In genomic region chr17:27760069-27760885, GRCh38 we compare ENCODE assay signal across 8 cellular contexts. TPM values are rescaled to one million over a fixed set of nuclear protein-coding genes. Genes with fewer than 3 reads are reported as not detected.
A peak's percentile ranks its signal among the peaks of the same experiment; 100 is the strongest.
DNase-seq lines count a peak whose midpoint lies in the region; ATAC-seq and TF ChIP-seq lines count a peak whose summit lies in the region.

No MANE protein-coding gene starts in this region.

- H3K9me3 Mint-ChIP-seq in MCF 10A (ENCODE audit: unreplicated experiment): no peaks in the 10 kb centered on the region

- no peak overlapping the region for H3K27ac Mint-ChIP-seq in MCF 10A (ENCODE audit: low read depth, unreplicated experiment)

- no peak overlapping the region for H3K4me3 Mint-ChIP-seq in MCF 10A (ENCODE audit: unreplicated experiment)

- H3K4me3 ChIP-seq in LNCaP clone FGC (ENCODE audit: low read depth, low read length): no peak overlapping the region
- H3K4me3 ChIP-seq in WI38 (ENCODE audit: low read depth, low read length): no peak overlapping the region

- no peaks in the 10 kb centered on the region for H3K36me3 Mint-ChIP-seq in MCF 10A (ENCODE audit: insufficient read depth, unreplicated experiment)

- intact Hi-C loops in MCF 10A (cut with micrococcal nuclease): loop anchor here (1.0 kb wide), 1 partner anchor 120 kb away; no protein-coding TSS in a partner anchor

- peaks cover 11% of the 10 kb centered on the region for H3K27me3 Mint-ChIP-seq in MCF 10A (ENCODE audit: insufficient read depth, unreplicated experiment)

- no TSS peak for BruUV-seq in MCF 10A (replicated peaks; lab: Mats Ljungman, UMichigan)

- no peaks in the 10 kb centered on the region for H3K4me1 Mint-ChIP-seq in MCF 10A (ENCODE audit: insufficient read depth, unreplicated experiment)

- POLR2A ChIA-PET in GM10248 (lab: Yijun Ruan, JAX): no interaction called here
- POLR2A ChIA-PET in MCF 10A (lab: Yijun Ruan, JAX): interaction anchor here (0.8 kb wide), 1 partner anchor 120 kb away, joined by 5 read pairs; no protein-coding TSS in a partner anchor

- CTCF ChIA-PET in GM10248 (lab: Yijun Ruan, JAX) (interaction anchor here (0.8 to 11.3 kb wide), 28 partner anchors 9 to 491 kb away, joined by 3 to 287 read pairs (median 5); partner anchors contain the start of gene LYRM9), MCF 10A (lab: Yijun Ruan, JAX) (interaction anchor here (0.6 to 13.9 kb wide), 34 partner anchors 9 to 460 kb away, joined by 3 to 377 read pairs (median 4); partner anchors contain the start of genes LYRM9, NLK and NOS2)

- peak; percentile 94 for TF ChIP-seq CTCF in GM10248 (IDR thresholded peaks at IDR 0.05; ENCODE audit: control extremely low read depth, extremely low read depth, low read depth, missing control alignments)
- TF ChIP-seq CTCF in LNCaP clone FGC (IDR thresholded peaks at IDR 0.05; ENCODE audit: control insufficient read depth, extremely low read depth, insufficient read depth): peak; percentile 75
- TF ChIP-seq CTCF in WI38 (IDR thresholded peaks at IDR 0.05; ENCODE audit: low read depth, low read length): peak; percentile 83
- peak; percentile 96 for TF ChIP-seq CTCF in MCF 10A (IDR thresholded peaks at IDR 0.05; ENCODE audit: unreplicated experiment)

- ATAC-seq in GM21423 (IDR thresholded peaks at IDR 0.05; ENCODE audit: unreplicated experiment): no peak

- DNase-seq in GM10248 (ENCODE audit: extremely low spot score): peak; percentile 73
- DNase-seq in LNCaP clone FGC (ENCODE audit: low read depth): no peak
- DNase-seq in MCF 10A (ENCODE audit: unreplicated experiment): peak; percentile 51
- DNase-seq in kidney tubule cell (ENCODE audit: low spot score): peak; percentile 54
- peak; percentile 77 to 78 for DNase-seq in stimulated activated CD4-positive, alpha-beta T cell treated with anti-CD3 and anti-CD28 coated beads, Interleukin-2, amount 100 ng/mL, for 48 hours
- no peak for DNase-seq in dedifferentiated amniotic fluid mesenchymal stem cell (ENCODE audit: extremely low spot score)

RNA-seq across cellular contexts. Expression of gene NOS2, which starts 40.1 kb away (rescaled TPM):
- total RNA-seq in MCF 10A (2022): not detected in 2 replicates

Comparison
In these comparisons a context has a peak if more than half of its experiments do, and no peak if none do; other contexts are left out.
1. DNase-seq: peak in GM10248 (single experiment), MCF 10A (single experiment), kidney tubule cell (single experiment) and stimulated activated CD4-positive, alpha-beta T cell treated with anti-CD3 and anti-CD28 coated beads, Interleukin-2, amount 100 ng/mL, for 48 hours (2 of 2); none in LNCaP clone FGC (single experiment) and dedifferentiated amniotic fluid mesenchymal stem cell (single experiment).
2. Peak in every context shown above with its lines, with median percentiles within 50 percentile points of each other: CTCF ChIP-seq.